Comparison of ENCODE assay signal across 18 cellular contexts in the genomic region with DNA sequence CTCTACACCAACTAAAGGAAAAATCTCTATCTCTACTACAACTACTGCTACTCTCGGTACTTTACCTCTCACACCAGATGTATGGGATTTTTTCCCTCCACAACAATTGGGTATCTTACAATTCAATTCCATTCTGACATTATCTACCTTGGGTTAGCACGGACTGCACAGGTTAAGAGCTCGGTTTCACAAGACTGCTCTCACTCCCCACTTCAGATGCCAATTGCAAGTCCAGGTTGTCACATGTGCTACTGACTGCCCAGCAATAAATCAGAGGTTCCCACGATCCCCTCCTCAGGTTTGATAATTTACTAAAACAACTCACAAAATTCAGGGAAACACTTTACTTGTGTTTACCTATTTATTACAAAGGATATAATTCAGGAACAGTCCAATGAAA. TPM values are rescaled to one million over a fixed set of nuclear protein-coding genes. Genes with fewer than 3 reads are reported as not detected.
DNase-seq lines count a peak whose midpoint lies in the region; ATAC-seq and TF ChIP-seq lines count a peak whose summit lies in the region.
"Had no signal": no experiment of that assay in that cellular context is flagged by ENCODE, and none has a peak within 500 bp of the region (broad histone marks: within the 10 kb centered on the region; RNA-seq: fewer than 3 reads in every experiment).

No MANE protein-coding gene starts in this region.

- H3K4me3 ChIP-seq in left lung (no peak overlapping the region), right lobe of liver (peak overlapping the region in 2 of 3 donors; percentile 13 to 29), mesendoderm (ENCODE audit: low read length) (no peak overlapping the region), upper lobe of right lung (no peak overlapping the region), hepatocyte (no peak overlapping the region)
- H3K4me3 ChIP-seq: GM23248 had no signal

- H3K27me3 Mint-ChIP-seq in activated CD4-positive, alpha-beta T cell treated with anti-CD3 and anti-CD28 coated beads, Interleukin-2, amount 10 ng/mL, durations not matched to agents 24 days and 14 days: peaks cover 2% of the 10 kb centered on the region

- H3K4me2 ChIP-seq in mesendoderm (ENCODE audit: low read length) (no peak overlapping the region), hepatocyte (no peak overlapping the region)

- H4K20me1 ChIP-seq in hepatocyte (ENCODE audit: insufficient read depth, poor library complexity, severe bottlenecking): no peaks in the 10 kb centered on the region

- H2AFZ ChIP-seq in hepatocyte: no peak overlapping the region
- H2AFZ ChIP-seq: GM23248 had no signal

- ATAC-seq in left lung: peak; percentile 89
- peak; percentile 72 to 87 (median 78) for ATAC-seq in right lobe of liver
- peak; percentile 79 for ATAC-seq in upper lobe of right lung
- ATAC-seq in HG03439 (IDR thresholded peaks at IDR 0.05; ENCODE audit: unreplicated experiment): no peak
- ATAC-seq in stimulated activated effector memory CD8-positive, alpha-beta T cell treated with anti-CD3 and anti-CD28 coated beads, Interleukin-12 subunit alpha, Interleukin-12 subunit beta, amount 100 ng/mL, for 72 hours: no peak

- H3K4me1 ChIP-seq in left lung (peaks cover 0 to 4% of the 10 kb centered on the region in 2 donors), right lobe of liver (peaks cover 0 to 13% (median 6%) of the 10 kb centered on the region in 4 donors), mesendoderm (ENCODE audit: control insufficient read depth, low read depth, low read length) (no peaks in the 10 kb centered on the region), upper lobe of right lung (no peaks in the 10 kb centered on the region), hepatocyte (ENCODE audit: insufficient read depth) (peaks cover 4% of the 10 kb centered on the region)

- no peaks in the 10 kb centered on the region for H3K9me3 Mint-ChIP-seq in activated CD4-positive, alpha-beta T cell treated with anti-CD3 and anti-CD28 coated beads, Interleukin-2, amount 10 ng/mL, durations not matched to agents 24 days and 14 days
- no peaks in the 10 kb centered on the region for H3K9me3 Mint-ChIP-seq in stimulated activated effector memory CD8-positive, alpha-beta T cell treated with anti-CD3 and anti-CD28 coated beads, Interleukin-12 subunit alpha, Interleukin-12 subunit beta, amount 100 ng/mL, for 72 hours

- no peak overlapping the region for H3K18ac ChIP-seq in mesendoderm (ENCODE audit: low read length)

- H3K56ac ChIP-seq in mesendoderm (ENCODE audit: low read length): no peak overlapping the region

- H2BK5ac ChIP-seq in mesendoderm (ENCODE audit: low read length): no peak overlapping the region

- intact Hi-C loops in left lung (cut with DNase I): no loop called here
- intact Hi-C loops in right lobe of liver (cut with DNase I): no loop called here
- intact Hi-C loops in upper lobe of right lung (cut with DNase I): no loop called here
- intact Hi-C loops in activated CD4-positive, alpha-beta T cell treated with anti-CD3 and anti-CD28 coated beads, Interleukin-2, amount 10 ng/mL, durations not matched to agents 24 days and 14 days (cut with micrococcal nuclease): no loop called here

- H3K23ac ChIP-seq in mesendoderm (ENCODE audit: low read length): no peak overlapping the region

- TF ChIP-seq POLR2A in right lobe of liver (IDR thresholded peaks at IDR 0.05): no peak

- H3K9me2 ChIP-seq in hepatocyte (replicated peaks; ENCODE audit: insufficient read depth): no peaks in the 10 kb centered on the region

- no peak overlapping the region for H2AK5ac ChIP-seq in mesendoderm (ENCODE audit: low read length)

- H4K8ac ChIP-seq in mesendoderm (ENCODE audit: low read depth, low read length): peak overlapping the region; percentile 5

- no peak overlapping the region for H3K27ac ChIP-seq in left lung
- H3K27ac ChIP-seq in right lobe of liver: peak overlapping the region in 2 of 3 donors; percentile 67 to 75
- no peak overlapping the region for H3K27ac ChIP-seq in mesendoderm (ENCODE audit: low read depth, low read length)
- no peak overlapping the region for H3K27ac ChIP-seq in upper lobe of right lung
- no peak overlapping the region for H3K27ac ChIP-seq in hepatocyte
- H3K27ac ChIP-seq: GM23248 had no signal

- H4K5ac ChIP-seq in mesendoderm (ENCODE audit: low read length): no peak overlapping the region

- no peak overlapping the region for H3K4ac ChIP-seq in mesendoderm (ENCODE audit: low read depth, low read length)

- no peaks in the 10 kb centered on the region for H3K79me1 ChIP-seq in mesendoderm (ENCODE audit: low read length)

- DNase-seq in left lung: no peak
- DNase-seq in right lobe of liver: peak in 2 of 3 donors; percentile 52 to 58
- no peak for DNase-seq in mesendoderm
- no peak for DNase-seq in upper lobe of right lung
- DNase-seq in activated CD4-positive, alpha-beta T cell treated with anti-CD3 and anti-CD28 coated beads, Interleukin-2, amount 10 ng/mL, durations not matched to agents 24 days and 14 days: no peak
- DNase-seq in hepatocyte (ENCODE audit: low spot score): no peak
- DNase-seq in stimulated activated effector memory CD8-positive, alpha-beta T cell treated with anti-CD3 and anti-CD28 coated beads, Interleukin-12 subunit alpha, Interleukin-12 subunit beta, amount 100 ng/mL, for 72 hours (ENCODE audit: low spot score in 2 of 2): no peak
- DNase-seq: C1 segment of cervical spinal cord; Caco-2; CD4-positive, alpha-beta memory T cell; DMS153; DND-41; GM23248; H7; HCEC 1CT had no signal

- 35% methylated on average over 4 of the region's 4 CpGs for WGBS in right lobe of liver (ENCODE audit: insufficient coverage, low coverage, low lambda C conversion rate, missing lambda C conversion rate)
- whole genome bisulfite sequencing in mesendoderm (ENCODE audit: extremely low coverage, insufficient coverage, low lambda C conversion rate): no CpG with 5 or more reads among the region's 4 CpGs
- WGBS in hepatocyte (ENCODE audit: low lambda C conversion rate, missing lambda C conversion rate): 67% methylated on average over 4 of the region's 4 CpGs

- no peak overlapping the region for H2BK15ac ChIP-seq in mesendoderm (replicated peaks; ENCODE audit: low read depth)

- no peak overlapping the region for H3K4me3 Mint-ChIP-seq in activated CD4-positive, alpha-beta T cell treated with anti-CD3 and anti-CD28 coated beads, Interleukin-2, amount 10 ng/mL, durations not matched to agents 24 days and 14 days
- no peak overlapping the region for H3K4me3 Mint-ChIP-seq in stimulated activated effector memory CD8-positive, alpha-beta T cell treated with anti-CD3 and anti-CD28 coated beads, Interleukin-12 subunit alpha, Interleukin-12 subunit beta, amount 100 ng/mL, for 72 hours
- H3K4me3 Mint-ChIP-seq: CD4-positive, alpha-beta memory T cell had no signal

- H3K9ac ChIP-seq in mesendoderm (ENCODE audit: low read length): no peak overlapping the region
- H3K9ac ChIP-seq: GM23248 had no signal

- no peak overlapping the region for H3K27ac Mint-ChIP-seq in activated CD4-positive, alpha-beta T cell treated with anti-CD3 and anti-CD28 coated beads, Interleukin-2, amount 10 ng/mL, durations not matched to agents 24 days and 14 days
- H3K27ac Mint-ChIP-seq in stimulated activated effector memory CD8-positive, alpha-beta T cell treated with anti-CD3 and anti-CD28 coated beads, Interleukin-12 subunit alpha, Interleukin-12 subunit beta, amount 100 ng/mL, for 72 hours: no peak overlapping the region
- H3K27ac Mint-ChIP-seq: CD4-positive, alpha-beta memory T cell had no signal

- H3K4me1 Mint-ChIP-seq in activated CD4-positive, alpha-beta T cell treated with anti-CD3 and anti-CD28 coated beads, Interleukin-2, amount 10 ng/mL, durations not matched to agents 24 days and 14 days: no peaks in the 10 kb centered on the region
- no peaks in the 10 kb centered on the region for H3K4me1 Mint-ChIP-seq in stimulated activated effector memory CD8-positive, alpha-beta T cell treated with anti-CD3 and anti-CD28 coated beads, Interleukin-12 subunit alpha, Interleukin-12 subunit beta, amount 100 ng/mL, for 72 hours
- H3K4me1 Mint-ChIP-seq: CD4-positive, alpha-beta memory T cell had no signal

- H2BK120ac ChIP-seq in mesendoderm (ENCODE audit: low read depth, low read length): no peak overlapping the region

- peaks cover 0 to 14% of the 10 kb centered on the region in 2 donors for H3K9me3 ChIP-seq in left lung
- H3K9me3 ChIP-seq in right lobe of liver: no peaks in the 10 kb centered on the region
- H3K9me3 ChIP-seq in upper lobe of right lung: no peaks in the 10 kb centered on the region
- H3K9me3 ChIP-seq in hepatocyte (ENCODE audit: low read depth): no peaks in the 10 kb centered on the region
- H3K9me3 ChIP-seq: Caco-2 had no signal

- H3K36me3 ChIP-seq in left lung: no peaks in the 10 kb centered on the region
- no peaks in the 10 kb centered on the region for H3K36me3 ChIP-seq in right lobe of liver
- no peaks in the 10 kb centered on the region for H3K36me3 ChIP-seq in mesendoderm (ENCODE audit: control insufficient read depth, insufficient read depth, low read length)
- H3K36me3 ChIP-seq in upper lobe of right lung: no peaks in the 10 kb centered on the region
- H3K36me3 ChIP-seq in hepatocyte (replicated peaks; ENCODE audit: insufficient read depth, low read depth): no peaks in the 10 kb centered on the region

- TF ChIP-seq CTCF in left lung (IDR thresholded peaks at IDR 0.05) (no peak), right lobe of liver (IDR thresholded peaks at IDR 0.05) (no peak), upper lobe of right lung (IDR thresholded peaks at IDR 0.05) (no peak), hepatocyte (IDR thresholded peaks at IDR 0.05; ENCODE audit: poor library complexity) (no peak)

- H3K36me3 Mint-ChIP-seq in activated CD4-positive, alpha-beta T cell treated with anti-CD3 and anti-CD28 coated beads, Interleukin-2, amount 10 ng/mL, durations not matched to agents 24 days and 14 days (ENCODE audit: low read depth): no peaks in the 10 kb centered on the region
- no peaks in the 10 kb centered on the region for H3K36me3 Mint-ChIP-seq in stimulated activated effector memory CD8-positive, alpha-beta T cell treated with anti-CD3 and anti-CD28 coated beads, Interleukin-12 subunit alpha, Interleukin-12 subunit beta, amount 100 ng/mL, for 72 hours
- H3K36me3 Mint-ChIP-seq: CD4-positive, alpha-beta memory T cell had no signal

- H3K79me2 ChIP-seq in mesendoderm (ENCODE audit: control insufficient read depth, insufficient read depth, low read length) (no peaks in the 10 kb centered on the region), hepatocyte (no peaks in the 10 kb centered on the region)

- H3K27me3 ChIP-seq in left lung (no peaks in the 10 kb centered on the region), right lobe of liver (no peaks in the 10 kb centered on the region), mesendoderm (ENCODE audit: insufficient read depth, low read length, poor library complexity) (no peaks in the 10 kb centered on the region), upper lobe of right lung (no peaks in the 10 kb centered on the region), hepatocyte (no peaks in the 10 kb centered on the region)

RNA-seq across cellular contexts. Expression of gene OVCH1, which starts 58.0 kb away (rescaled TPM):
- total RNA-seq in left lung: under 1 TPM; 0.20 to 0.89 TPM
- under 1 TPM in 1 of 6 experiments, not detected in 5; 0.05 TPM for total RNA-seq in right lobe of liver
- not detected for polyA plus RNA-seq in mesendoderm (2013, experiment 1 of 2)
- 0.01 TPM for polyA plus RNA-seq in mesendoderm (2013, experiment 2 of 2)
- total RNA-seq in upper lobe of right lung: 2.0 TPM
- not detected in 2 replicates for total RNA-seq in activated CD4-positive, alpha-beta T cell treated with anti-CD3 and anti-CD28 coated beads, Interleukin-2, amount 10 ng/mL, durations not matched to agents 24 days and 14 days
- total RNA-seq in hepatocyte: 0.12 and 0.53 TPM in 2 replicates
- not detected in 2 replicates for polyA plus RNA-seq in hepatocyte
- total RNA-seq: A172; Caco-2; CD4-positive, alpha-beta memory T cell; GM23248; H7 had no signal
- polyA plus RNA-seq: CD4-positive, alpha-beta memory T cell; GM23248; H1 had no signal

RNA-seq across cellular contexts. Expression of gene ERGIC2, which starts 58.5 kb away (rescaled TPM):
- total RNA-seq in left lung (10 to 100 TPM; 78.5 to 83.6 TPM), right lobe of liver (10 to 100 TPM; 27.8 to 54.1 (median 38.6) TPM), upper lobe of right lung (64.0 TPM), hepatocyte (68.7 and 114 TPM in 2 replicates)
- 66.8 TPM for polyA plus RNA-seq in mesendoderm (2013, experiment 1 of 2)
- 69.0 TPM for polyA plus RNA-seq in mesendoderm (2013, experiment 2 of 2)
- total RNA-seq in activated CD4-positive, alpha-beta T cell treated with anti-CD3 and anti-CD28 coated beads, Interleukin-2, amount 10 ng/mL, durations not matched to agents 24 days and 14 days: 95.6 and 101 TPM in 2 replicates
- polyA plus RNA-seq in hepatocyte: 122 and 130 TPM in 2 replicates

Comparison
In these comparisons a context has a peak if more than half of its experiments do, and no peak if none do; other contexts are left out.
1. ATAC-seq: peak in left lung (single experiment), right lobe of liver (4 of 4) and upper lobe of right lung (single experiment); none in HG03439 (single experiment) and stimulated activated effector memory CD8-positive, alpha-beta T cell treated with anti-CD3 and anti-CD28 coated beads, Interleukin-12 subunit alpha, Interleukin-12 subunit beta, amount 100 ng/mL, for 72 hours (single experiment).
2. DNase-seq: peak in right lobe of liver (2 of 3); none in left lung (0 of 2), mesendoderm (single experiment), upper lobe of right lung (single experiment), activated CD4-positive, alpha-beta T cell treated with anti-CD3 and anti-CD28 coated beads, Interleukin-2, amount 10 ng/mL, durations not matched to agents 24 days and 14 days (single experiment), hepatocyte (single experiment) and stimulated activated effector memory CD8-positive, alpha-beta T cell treated with anti-CD3 and anti-CD28 coated beads, Interleukin-12 subunit alpha, Interleukin-12 subunit beta, amount 100 ng/mL, for 72 hours (0 of 2).
3. H3K27ac ChIP-seq: peak in right lobe of liver (2 of 3); none in left lung (0 of 2), mesendoderm (single experiment), upper lobe of right lung (single experiment) and hepatocyte (single experiment).
4. H3K4me3 ChIP-seq: peak in right lobe of liver (2 of 3); none in left lung (0 of 2), mesendoderm (single experiment), upper lobe of right lung (single experiment) and hepatocyte (single experiment).